8 cellular contexts compared by ENCODE assay signal in the genomic region with DNA sequence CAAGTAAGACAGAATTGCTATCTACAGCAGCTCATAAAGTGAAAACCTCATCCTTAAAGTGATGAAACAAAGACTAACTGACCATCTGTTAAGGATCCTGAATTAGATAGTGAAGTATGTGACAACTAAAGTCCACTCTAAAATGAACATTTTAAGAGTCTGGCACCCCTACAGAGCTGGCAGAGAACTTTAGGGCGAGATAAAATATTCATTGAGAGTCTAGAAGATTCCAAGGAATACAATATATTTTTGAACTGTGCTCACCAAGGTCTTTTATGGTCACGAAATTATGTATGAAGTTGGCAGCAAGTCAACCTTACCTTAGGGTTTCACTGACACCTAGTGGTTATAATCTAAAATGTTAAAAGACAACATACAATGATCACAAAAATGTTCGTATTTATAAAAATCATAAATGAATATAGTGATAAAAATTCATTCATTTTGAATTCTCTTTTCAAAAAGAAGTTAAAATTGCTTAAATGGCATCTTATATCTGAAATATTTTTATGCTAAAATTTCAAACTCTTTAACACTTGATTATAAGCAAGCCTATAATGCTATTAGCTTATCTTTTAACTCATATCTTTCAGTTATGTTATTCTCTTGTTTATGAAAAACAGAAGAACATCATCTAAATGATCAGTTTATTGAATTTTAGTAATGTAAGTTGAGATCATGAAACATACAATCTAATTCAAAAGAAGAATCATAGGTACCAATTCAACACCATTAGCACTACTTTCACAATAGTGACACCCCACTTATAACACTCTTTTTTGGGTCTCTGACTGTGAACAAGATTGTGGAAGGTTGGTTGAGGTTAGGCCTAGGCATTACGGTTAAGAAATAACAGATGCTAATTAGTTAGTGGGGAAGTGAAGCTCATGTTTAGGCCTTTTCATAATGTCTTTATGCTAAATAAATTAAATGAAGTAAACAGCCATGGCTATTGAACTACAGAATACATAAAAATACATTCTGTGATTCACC. TPM values are rescaled to one million over a fixed set of nuclear protein-coding genes. Genes with fewer than 3 reads are reported as not detected.
DNase-seq lines count a peak whose midpoint lies in the region; ATAC-seq, FAIRE-seq and TF ChIP-seq lines count a peak whose summit lies in the region.

No MANE protein-coding gene starts in this region.

- H3K27me3 ChIP-seq in Peyer's patch: no peaks in the 10 kb centered on the region

- no peak for ATAC-seq in HG03135 (IDR thresholded peaks at IDR 0.05; ENCODE audit: unreplicated experiment)
- no peak for ATAC-seq in HG03442 (IDR thresholded peaks at IDR 0.05; ENCODE audit: unreplicated experiment)
- ATAC-seq in GM18505 (IDR thresholded peaks at IDR 0.05; ENCODE audit: unreplicated experiment): no peak

- peak; percentile 85 for TF ChIP-seq RAD21 in Ishikawa (IDR thresholded peaks at IDR 0.05; ENCODE audit: low read depth)

- peaks cover 31% of the 10 kb centered on the region for H3K36me3 Mint-ChIP-seq in mesothelial cell of epicardium

- peaks cover 19% of the 10 kb centered on the region for H3K9me3 Mint-ChIP-seq in mesothelial cell of epicardium

- peak; percentile 49 for DNase-seq in DMS153 (lab: John Stamatoyannopoulos, UW)
- no peak for DNase-seq in Peyer's patch
- no peak for DNase-seq in mesothelial cell of epicardium (ENCODE audit: low spot score in 2 of 2, unreplicated experiment in 2 of 2)

- H3K27me3 Mint-ChIP-seq in mesothelial cell of epicardium (ENCODE audit: low read depth): no peaks in the 10 kb centered on the region

- H3K4me1 ChIP-seq in Peyer's patch: peaks cover 0 to 4% (median 0%) of the 10 kb centered on the region in 4 donors

- H3K4me3 Mint-ChIP-seq in mesothelial cell of epicardium: no peak overlapping the region

- TF ChIP-seq CTCF in Peyer's patch (IDR thresholded peaks at IDR 0.05) (peak; percentile 44 to 87 (median 71)), mesothelial cell of epicardium (IDR thresholded peaks at IDR 0.05; ENCODE audit: unreplicated experiment) (peak; percentile 85)

- FAIRE-seq in endometrium (lab: Jason Lieb, UNC): peak; percentile 96

- H3K36me3 ChIP-seq in Peyer's patch: peaks cover 0 to 28% (median 0%) of the 10 kb centered on the region in 3 donors

- no peak for TF ChIP-seq EP300 in Ishikawa (IDR thresholded peaks at IDR 0.05; ENCODE audit: borderline replicate concordance)

- H3K4me1 Mint-ChIP-seq in mesothelial cell of epicardium: no peaks in the 10 kb centered on the region

- H3K9me3 ChIP-seq in Peyer's patch: peaks cover 0 to 6% (median 0%) of the 10 kb centered on the region in 4 donors

- TF ChIP-seq POLR2A in Peyer's patch (IDR thresholded peaks at IDR 0.05) (no peak), GM18505 (IDR thresholded peaks at IDR 0.05; ENCODE audit: borderline replicate concordance, extremely low read depth, insufficient read depth, insufficient read length) (no peak)

- no peak overlapping the region for H3K4me3 ChIP-seq in Peyer's patch

- peak overlapping the region; percentile 10 for H3K27ac Mint-ChIP-seq in mesothelial cell of epicardium

- no peak overlapping the region for H3K27ac ChIP-seq in Peyer's patch

TF ChIP-seq in Ishikawa, 13 proteins besides CTCF, POLR2A, EP300 and RAD21:
- no peak for TF ChIP-seq EGR1 (IDR thresholded peaks at IDR 0.05)
- no peak for TF ChIP-seq CREB1 (IDR thresholded peaks at IDR 0.05; ENCODE audit: low read depth)
- no peak for TF ChIP-seq CEBPB (IDR thresholded peaks at IDR 0.05)
- TF ChIP-seq, protein P1, sequence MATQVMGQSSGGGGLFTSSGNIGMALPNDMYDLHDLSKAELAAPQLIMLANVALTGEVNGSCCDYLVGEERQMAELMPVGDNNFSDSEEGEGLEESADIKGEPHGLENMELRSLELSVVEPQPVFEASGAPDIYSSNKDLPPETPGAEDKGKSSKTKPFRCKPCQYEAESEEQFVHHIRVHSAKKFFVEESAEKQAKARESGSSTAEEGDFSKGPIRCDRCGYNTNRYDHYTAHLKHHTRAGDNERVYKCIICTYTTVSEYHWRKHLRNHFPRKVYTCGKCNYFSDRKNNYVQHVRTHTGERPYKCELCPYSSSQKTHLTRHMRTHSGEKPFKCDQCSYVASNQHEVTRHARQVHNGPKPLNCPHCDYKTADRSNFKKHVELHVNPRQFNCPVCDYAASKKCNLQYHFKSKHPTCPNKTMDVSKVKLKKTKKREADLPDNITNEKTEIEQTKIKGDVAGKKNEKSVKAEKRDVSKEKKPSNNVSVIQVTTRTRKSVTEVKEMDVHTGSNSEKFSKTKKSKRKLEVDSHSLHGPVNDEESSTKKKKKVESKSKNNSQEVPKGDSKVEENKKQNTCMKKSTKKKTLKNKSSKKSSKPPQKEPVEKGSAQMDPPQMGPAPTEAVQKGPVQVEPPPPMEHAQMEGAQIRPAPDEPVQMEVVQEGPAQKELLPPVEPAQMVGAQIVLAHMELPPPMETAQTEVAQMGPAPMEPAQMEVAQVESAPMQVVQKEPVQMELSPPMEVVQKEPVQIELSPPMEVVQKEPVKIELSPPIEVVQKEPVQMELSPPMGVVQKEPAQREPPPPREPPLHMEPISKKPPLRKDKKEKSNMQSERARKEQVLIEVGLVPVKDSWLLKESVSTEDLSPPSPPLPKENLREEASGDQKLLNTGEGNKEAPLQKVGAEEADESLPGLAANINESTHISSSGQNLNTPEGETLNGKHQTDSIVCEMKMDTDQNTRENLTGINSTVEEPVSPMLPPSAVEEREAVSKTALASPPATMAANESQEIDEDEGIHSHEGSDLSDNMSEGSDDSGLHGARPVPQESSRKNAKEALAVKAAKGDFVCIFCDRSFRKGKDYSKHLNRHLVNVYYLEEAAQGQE (IDR thresholded peaks at IDR 0.05; ENCODE audit: low read depth): no peak
- no peak for TF ChIP-seq NFIC (IDR thresholded peaks at IDR 0.05)
- TF ChIP-seq TCF12 (IDR thresholded peaks at IDR 0.05; ENCODE audit: low read depth): no peak
- no peak for TF ChIP-seq FOXM1 (IDR thresholded peaks at IDR 0.05; ENCODE audit: borderline replicate concordance, low read depth)
- TF ChIP-seq TAF1 (IDR thresholded peaks at IDR 0.05; ENCODE audit: low read depth): no peak
- no peak for TF ChIP-seq TEAD4 (IDR thresholded peaks at IDR 0.05)
- no peak for TF ChIP-seq YY1 (IDR thresholded peaks at IDR 0.05; ENCODE audit: low read depth)
- TF ChIP-seq, protein P2, sequence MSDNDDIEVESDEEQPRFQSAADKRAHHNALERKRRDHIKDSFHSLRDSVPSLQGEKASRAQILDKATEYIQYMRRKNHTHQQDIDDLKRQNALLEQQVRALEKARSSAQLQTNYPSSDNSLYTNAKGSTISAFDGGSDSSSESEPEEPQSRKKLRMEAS (IDR thresholded peaks at IDR 0.05): no peak
- TF ChIP-seq ZBTB7A (IDR thresholded peaks at IDR 0.05; ENCODE audit: low read depth): no peak
- TF ChIP-seq, protein P3, sequence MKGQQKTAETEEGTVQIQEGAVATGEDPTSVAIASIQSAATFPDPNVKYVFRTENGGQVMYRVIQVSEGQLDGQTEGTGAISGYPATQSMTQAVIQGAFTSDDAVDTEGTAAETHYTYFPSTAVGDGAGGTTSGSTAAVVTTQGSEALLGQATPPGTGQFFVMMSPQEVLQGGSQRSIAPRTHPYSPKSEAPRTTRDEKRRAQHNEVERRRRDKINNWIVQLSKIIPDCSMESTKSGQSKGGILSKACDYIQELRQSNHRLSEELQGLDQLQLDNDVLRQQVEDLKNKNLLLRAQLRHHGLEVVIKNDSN (IDR thresholded peaks at IDR 0.05): no peak

RNA-seq across cellular contexts. Expression of a gene that starts 27.5 kb away (rescaled TPM):
- total RNA-seq in Peyer's patch (10 to 100 TPM; 14.9 to 24.5 (median 20.1) TPM), mesothelial cell of epicardium (9.1 to 10.6 TPM (median 9.3 TPM) in 3 replicates)
